36 cellular contexts compared by ENCODE assay signal in genomic region chr4:186859420-186859819, GRCh38.
"Had no signal": no experiment of that assay in that cellular context is flagged by ENCODE, and none has a peak within 500 bp of the region (broad histone marks: within the 10 kb centered on the region; RNA-seq: fewer than 3 reads in every experiment).

No MANE protein-coding gene starts in this region.

- H3K4me3 ChIP-seq: adrenal gland, ascending aorta, breast epithelium, cardiac muscle cell, colonic mucosa, dorsolateral prefrontal cortex, esophagus muscularis mucosa had no signal

- H3K36me3 Mint-ChIP-seq: activated naive CD4-positive, alpha-beta T cell treated with anti-CD3 and anti-CD28 coated beads, Interleukin-2, amount 50 U/mL, for 24 hours; activated naive CD8-positive, alpha-beta T cell treated with anti-CD3 and anti-CD28 coated beads for 36 hours; brain had no signal

- H3K4me3 Mint-ChIP-seq: activated B cell treated with CpG ODN at 0.5 μM for 24 hours; activated CD8-positive, alpha-beta T cell treated with anti-CD3 and anti-CD28 coated beads for 36 hours; activated naive CD4-positive, alpha-beta T cell treated with anti-CD3 and anti-CD28 coated beads for 36 hours; activated naive CD4-positive, alpha-beta T cell treated with anti-CD3 and anti-CD28 coated beads, Interleukin-2, amount 50 U/mL, for 24 hours; activated naive CD8-positive, alpha-beta T cell treated with anti-CD3 and anti-CD28 coated beads for 36 hours; activated naive CD8-positive, alpha-beta T cell treated with anti-CD3 and anti-CD28 coated beads, Interleukin-2, amount 50 U/mL, for 24 hours; activated T-cell treated with anti-CD3 and anti-CD28 coated beads, Interleukin-2, amount 50 U/mL, for 4 hours; activated T-helper 17 cell treated with anti-CD3 and anti-CD28 coated beads, Interleukin-2, amount 50 U/mL, for 72 hours; brain; dendritic cell treated with granulocyte-macrophage colony-stimulating factor and Interleukin-4, amounts not matched to agents 40 ng/mL and 50 ng/mL, for 4 days; T-helper 17 cell; T-helper 2 cell treated with Interferon-gamma antibody and Interleukin-4, amounts not matched to agents 5 μg/mL and 100 μg/mL, for 36 hours had no signal

- H3K27ac Mint-ChIP-seq: activated B cell treated with CpG ODN at 0.5 μM for 24 hours; activated CD8-positive, alpha-beta T cell treated with anti-CD3 and anti-CD28 coated beads for 36 hours; activated naive CD4-positive, alpha-beta T cell treated with anti-CD3 and anti-CD28 coated beads for 36 hours; activated naive CD4-positive, alpha-beta T cell treated with anti-CD3 and anti-CD28 coated beads, Interleukin-2, amount 50 U/mL, for 24 hours; activated naive CD8-positive, alpha-beta T cell treated with anti-CD3 and anti-CD28 coated beads for 36 hours; activated naive CD8-positive, alpha-beta T cell treated with anti-CD3 and anti-CD28 coated beads, Interleukin-2, amount 50 U/mL, for 24 hours; activated T-helper 17 cell treated with anti-CD3 and anti-CD28 coated beads, Interleukin-2, amount 50 U/mL, for 72 hours; brain; dendritic cell treated with granulocyte-macrophage colony-stimulating factor and Interleukin-4, amounts not matched to agents 40 ng/mL and 50 ng/mL, for 4 days; T-helper 17 cell; T-helper 2 cell treated with Interferon-gamma antibody and Interleukin-4, amounts not matched to agents 5 μg/mL and 100 μg/mL, for 36 hours had no signal

- H3K9me3 ChIP-seq: adrenal gland, ascending aorta, breast epithelium, colonic mucosa, esophagus muscularis mucosa had no signal

- H3K9me3 Mint-ChIP-seq: activated naive CD4-positive, alpha-beta T cell treated with anti-CD3 and anti-CD28 coated beads, Interleukin-2, amount 50 U/mL, for 24 hours had no signal

- H3K4me1 Mint-ChIP-seq: activated B cell treated with CpG ODN at 0.5 μM for 24 hours; activated naive CD4-positive, alpha-beta T cell treated with anti-CD3 and anti-CD28 coated beads, Interleukin-2, amount 50 U/mL, for 24 hours; activated naive CD8-positive, alpha-beta T cell treated with anti-CD3 and anti-CD28 coated beads for 36 hours; activated naive CD8-positive, alpha-beta T cell treated with anti-CD3 and anti-CD28 coated beads, Interleukin-2, amount 50 U/mL, for 24 hours; activated T-helper 17 cell treated with anti-CD3 and anti-CD28 coated beads, Interleukin-2, amount 50 U/mL, for 72 hours; T-helper 17 cell had no signal

- ATAC-seq: activated CD4-positive, CD25-positive, alpha-beta regulatory T cell treated with anti-CD3 and anti-CD28 coated beads, Interleukin-2, amount 50 U/mL, for 24 hours; activated CD8-positive, alpha-beta T cell treated with anti-CD3 and anti-CD28 coated beads for 36 hours; activated naive CD8-positive, alpha-beta T cell treated with anti-CD3 and anti-CD28 coated beads, Interleukin-2, amount 50 U/mL, for 24 hours; activated T-cell treated with anti-CD3 and anti-CD28 coated beads, Interleukin-2, amount 50 U/mL, for 4 hours; activated T-helper 17 cell treated with anti-CD3 and anti-CD28 coated beads, Interleukin-2, amount 50 U/mL, for 72 hours; T-helper 17 cell had no signal

- DNase-seq: activated B cell treated with CpG ODN at 0.5 μM for 24 hours; activated CD4-positive, alpha-beta T cell treated with anti-CD3 and anti-CD28 coated beads for 48 hours; activated CD4-positive, alpha-beta T cell treated with anti-CD3 and anti-CD28 coated beads, Interleukin-2, amount 50 U/mL, for 1 hour; activated CD4-positive, alpha-beta T cell treated with anti-CD3 and anti-CD28 coated beads, Interleukin-2, amount 50 U/mL, for 48 hours; activated CD8-positive, alpha-beta memory T cell treated with anti-CD3 and anti-CD28 coated beads for 24 hours; activated CD8-positive, alpha-beta T cell treated with anti-CD3 and anti-CD28 coated beads for 36 hours; activated effector memory CD4-positive, alpha-beta T cell treated with Interleukin-2 at 50 U/mL for 16 hours; activated gamma-delta T cell treated with Interleukin-2 at 50 U/mL for 16 hours; activated naive CD4-positive, alpha-beta T cell treated with anti-CD3 and anti-CD28 coated beads for 36 hours; activated naive CD8-positive, alpha-beta T cell treated with anti-CD3 and anti-CD28 coated beads for 36 hours; activated naive CD8-positive, alpha-beta T cell treated with anti-CD3 and anti-CD28 coated beads, Interleukin-2, amount 50 U/mL, for 24 hours; activated T-cell treated with anti-CD3 and anti-CD28 coated beads, Interleukin-2, amount 50 U/mL, for 4 hours; adrenal gland; amygdala; central memory CD4-positive, alpha-beta T cell; cerebellar nuclear complex; colonic mucosa; dorsolateral prefrontal cortex; effector memory CD4-positive, alpha-beta T cell; erythroblast; foreskin melanocyte; head of caudate nucleus; T-helper 1 cell; T-helper 17 cell; T1000; WERI-Rb-1 had no signal

- H3K36me3 ChIP-seq: adrenal gland, ascending aorta, breast epithelium, cardiac muscle cell, colonic mucosa, esophagus muscularis mucosa, WERI-Rb-1 had no signal

- H3K4me1 ChIP-seq: adrenal gland, ascending aorta, breast epithelium, colonic mucosa, esophagus muscularis mucosa had no signal

- H3K27me3 Mint-ChIP-seq: activated B cell treated with CpG ODN at 0.5 μM for 24 hours; activated CD8-positive, alpha-beta T cell treated with anti-CD3 and anti-CD28 coated beads for 36 hours; activated naive CD4-positive, alpha-beta T cell treated with anti-CD3 and anti-CD28 coated beads, Interleukin-2, amount 50 U/mL, for 24 hours; activated naive CD8-positive, alpha-beta T cell treated with anti-CD3 and anti-CD28 coated beads for 36 hours; activated naive CD8-positive, alpha-beta T cell treated with anti-CD3 and anti-CD28 coated beads, Interleukin-2, amount 50 U/mL, for 24 hours; activated T-helper 17 cell treated with anti-CD3 and anti-CD28 coated beads, Interleukin-2, amount 50 U/mL, for 72 hours; brain; dendritic cell treated with granulocyte-macrophage colony-stimulating factor and Interleukin-4, amounts not matched to agents 40 ng/mL and 50 ng/mL, for 4 days; T-helper 17 cell had no signal

- H3K27me3 ChIP-seq: adrenal gland, ascending aorta, breast epithelium, cardiac muscle cell, colonic mucosa, dorsolateral prefrontal cortex, esophagus muscularis mucosa had no signal

- H3K27ac ChIP-seq: adrenal gland, ascending aorta, breast epithelium, cardiac muscle cell, colonic mucosa, dorsolateral prefrontal cortex, esophagus muscularis mucosa, WERI-Rb-1 had no signal
